Comparison of ENCODE assay signal across 9 cellular contexts in genomic region chr20:58228484-58229197, GRCh38. TPM values are rescaled to one million over a fixed set of nuclear protein-coding genes. Genes with fewer than 3 reads are reported as not detected.
DNase-seq lines count a peak whose midpoint lies in the region; ATAC-seq and TF ChIP-seq lines count a peak whose summit lies in the region.
"Had no signal": no experiment of that assay in that cellular context is flagged by ENCODE, and none has a peak within 500 bp of the region (broad histone marks: within the 10 kb centered on the region; RNA-seq: fewer than 3 reads in every experiment).

A gene with protein sequence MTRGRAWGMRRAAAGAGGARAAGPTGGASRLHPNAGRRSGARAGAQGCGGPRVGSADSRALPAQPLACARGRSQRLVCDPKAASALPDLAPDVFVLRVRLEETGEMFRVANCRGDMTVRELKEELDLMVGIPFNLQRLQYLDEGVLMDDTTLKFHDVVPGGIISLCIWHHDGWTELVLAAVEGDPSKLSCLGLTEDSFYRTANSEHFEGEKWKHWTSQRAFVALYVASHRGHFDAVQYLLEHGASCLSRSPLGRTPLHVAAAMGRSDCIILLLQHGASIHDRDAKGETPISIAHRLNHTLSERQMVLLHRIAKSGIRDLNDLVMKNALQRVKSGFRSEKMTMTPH (minus strand): TSS chr20:58228653. CDS start chr20:58228653, 0 bp downstream.

- in situ Hi-C loops in GM13977 (cut with MboI; ENCODE audit: low pct_unique_long_range_greater_than_20kb, low sequenced_read_pairs, unreplicated experiment), result loop anchor here (25.0 kb wide), 2 partner anchors 459 to 609 kb away; partner anchors contain the start of gene NPEPL1

- peak; percentile 62 to 78 for ATAC-seq in natural killer cell treated with Interleukin-12 subunit alpha and Interleukin-12 subunit beta and Interleukin-15 and Interleukin-18, amount 100 ng/mL, for 72 hours
- ATAC-seq in GM21528 (IDR thresholded peaks at IDR 0.05; ENCODE audit: low FRiP score, unreplicated experiment) (no peak), GM19452 (IDR thresholded peaks at IDR 0.05; ENCODE audit: unreplicated experiment) (no peak)

- no peak for TF ChIP-seq POLR2A in prostate gland (IDR thresholded peaks at IDR 0.05)

- peaks cover 6 to 7% of the 10 kb centered on the region in 2 donors for H3K4me1 Mint-ChIP-seq in natural killer cell treated with Interleukin-12 subunit alpha and Interleukin-12 subunit beta and Interleukin-15 and Interleukin-18, amount 100 ng/mL, for 72 hours (ENCODE audit: low read depth in 2 of 2)

- peaks cover 41 to 52% of the 10 kb centered on the region in 2 donors for H3K27me3 Mint-ChIP-seq in natural killer cell treated with Interleukin-12 subunit alpha and Interleukin-12 subunit beta and Interleukin-15 and Interleukin-18, amount 100 ng/mL, for 72 hours

- no peak within 1 kb of the TSS for H3K27ac Mint-ChIP-seq in natural killer cell treated with Interleukin-12 subunit alpha and Interleukin-12 subunit beta and Interleukin-15 and Interleukin-18, amount 100 ng/mL, for 72 hours

- H3K27me3 ChIP-seq in prostate gland (replicated peaks; ENCODE audit: insufficient read depth), result no peaks in the 10 kb centered on the region

- peak within 1 kb of the TSS; percentile 49 for H3K4me3 Mint-ChIP-seq in natural killer cell treated with Interleukin-12 subunit alpha and Interleukin-12 subunit beta and Interleukin-15 and Interleukin-18, amount 100 ng/mL, for 72 hours

- no peaks in the 10 kb centered on the region for H3K9me3 Mint-ChIP-seq in natural killer cell treated with Interleukin-12 subunit alpha and Interleukin-12 subunit beta and Interleukin-15 and Interleukin-18, amount 100 ng/mL, for 72 hours

- no peaks in the 10 kb centered on the region for H3K4me1 ChIP-seq in prostate gland (replicated peaks)

- TF ChIP-seq CTCF in GM13977 (IDR thresholded peaks at IDR 0.05; ENCODE audit: extremely low read depth, insufficient read depth, missing control alignments), result no peak
- no peak for TF ChIP-seq CTCF in WI38 (IDR thresholded peaks at IDR 0.05; ENCODE audit: low read depth, low read length)
- no peak for TF ChIP-seq CTCF in coronary artery (IDR thresholded peaks at IDR 0.05)
- no peak for TF ChIP-seq CTCF in prostate gland (IDR thresholded peaks at IDR 0.05)

- H3K27ac ChIP-seq in coronary artery (no peak within 1 kb of the TSS), prostate gland (no peak within 1 kb of the TSS)

- 11% methylated on average over 43 of the region's 74 CpGs for WGBS in prostate gland

- peak; percentile 64 for DNase-seq in GM13977 (ENCODE audit: low spot score)
- no peak for DNase-seq in coronary artery (ENCODE audit: low spot score)
- DNase-seq in natural killer cell treated with Interleukin-12 subunit alpha and Interleukin-12 subunit beta and Interleukin-15 and Interleukin-18, amount 100 ng/mL, for 72 hours (ENCODE audit: low spot score), result no peak
- DNase-seq in DMS53 treated with DMSO at 0.1 percent for 48 hours (lab: John Stamatoyannopoulos, UW; ENCODE audit: unreplicated experiment), result no peak
- no peak for DNase-seq in prostate gland (ENCODE audit: low spot score)

- intact Hi-C loops in prostate gland (cut with DNase I), result no loop called here

- H3K36me3 ChIP-seq in prostate gland, result no peaks in the 10 kb centered on the region

- H3K9me3 ChIP-seq in prostate gland, result no peaks in the 10 kb centered on the region

- peaks cover 14% of the 10 kb centered on the region for H3K36me3 Mint-ChIP-seq in natural killer cell treated with Interleukin-12 subunit alpha and Interleukin-12 subunit beta and Interleukin-15 and Interleukin-18, amount 100 ng/mL, for 72 hours

- H3K4me3 ChIP-seq in WI38 (ENCODE audit: low read depth, low read length) (peak within 1 kb of the TSS; percentile 45), coronary artery (peak within 1 kb of the TSS; percentile 55), prostate gland (peak within 1 kb of the TSS in 1 of 2 donors; percentile 23)
- H3K4me3 ChIP-seq: lung had no signal

RNA-seq across cellular contexts. Expression of the gene that starts here (rescaled TPM):
- not detected for total RNA-seq in natural killer cell treated with Interleukin-12 subunit alpha and Interleukin-12 subunit beta and Interleukin-15 and Interleukin-18, amount 100 ng/mL, for 72 hours
- total RNA-seq in prostate gland, result under 1 TPM in 1 of 2 donors, not detected in 1; 0.80 TPM
- total RNA-seq: lung had no signal

Comparison
In these comparisons a context has a peak if more than half of its experiments do, and no peak if none do; other contexts are left out.
1. Peak in ATAC-seq in natural killer cell treated with Interleukin-12 subunit alpha and Interleukin-12 subunit beta and Interleukin-15 and Interleukin-18, amount 100 ng/mL, for 72 hours; RNA of the gene not detected or under 1 TPM.